26 cellular contexts compared by ENCODE assay signal in the genomic region with DNA sequence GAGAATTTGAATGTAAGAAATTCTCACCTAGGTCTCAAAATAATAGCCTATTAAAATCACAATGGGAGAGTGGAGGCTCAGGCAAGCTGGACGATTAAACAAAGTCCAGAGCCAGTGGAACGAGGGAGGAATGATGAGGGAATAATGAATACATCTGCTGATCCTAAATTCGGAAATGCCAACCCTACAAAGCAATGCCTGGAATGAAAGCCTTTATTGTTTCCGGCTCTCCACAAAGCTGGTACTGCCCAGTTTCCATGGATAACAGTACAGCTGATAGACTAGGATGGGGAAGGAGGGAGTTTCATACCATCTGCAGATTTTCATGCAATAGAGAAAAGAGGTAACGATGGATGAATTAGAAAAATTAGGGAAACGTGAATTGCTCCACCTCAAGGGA.
"Had no signal": no experiment of that assay in that cellular context is flagged by ENCODE, and none has a peak within 500 bp of the region (broad histone marks: within the 10 kb centered on the region; RNA-seq: fewer than 3 reads in every experiment).

No MANE protein-coding gene starts in this region.

- H3K4me3 ChIP-seq: esophagus muscularis mucosa, sigmoid colon, smooth muscle cell, thyroid gland, upper lobe of left lung had no signal

- ATAC-seq: activated CD4-positive, alpha-beta T cell treated with anti-CD3 and anti-CD28 coated beads for 36 hours; activated T-cell treated with anti-CD3 and anti-CD28 coated beads, Interleukin-2, amount 50 U/mL, for 72 hours; foreskin keratinocyte; left cardiac atrium; left ventricle myocardium superior; natural killer cell; stimulated activated memory B cell treated with anti-CD40 and anti-IgM and Interleukin-4, amounts not matched to agents 10 μg/mL and 1 μg/mL and 100 μg/mL, for 72 hours; stimulated activated naive CD8-positive, alpha-beta T cell treated with anti-CD3 and anti-CD28 coated beads, Interleukin-15, amount 100 ng/mL, for 72 hours had no signal

- H3K4me2 ChIP-seq: smooth muscle cell had no signal

- DNase-seq: activated CD4-positive, alpha-beta T cell treated with anti-CD3 and anti-CD28 coated beads for 36 hours; activated CD4-positive, CD25-positive, alpha-beta regulatory T cell; activated effector memory CD4-positive, alpha-beta T cell treated with Interleukin-2 at 50 U/mL for 16 hours; activated naive CD4-positive, alpha-beta T cell treated with anti-CD3 and anti-CD28 coated beads, Interleukin-2, amount 50 U/mL, for 16 hours; activated T-cell treated with anti-CD3 and anti-CD28 coated beads for 4 hours; activated T-cell treated with anti-CD3 and anti-CD28 coated beads, Interleukin-2, amount 50 U/mL, for 72 hours; amniotic stem cell; central memory CD4-positive, alpha-beta T cell; left cardiac atrium; left ventricle myocardium superior; natural killer cell; retina; sigmoid colon; stimulated activated CD4-positive, alpha-beta T cell treated with anti-CD3 and anti-CD28 coated beads, Interleukin-1b, Interleukin-23, amount 100 ng/mL, for 48 hours; stimulated activated CD4-positive, alpha-beta T cell treated with anti-CD3 and anti-CD28 coated beads, Interleukin-4, amount 100 ng/mL, for 4 hours; stimulated activated CD8-positive, alpha-beta memory T cell treated with anti-CD3 and anti-CD28 coated beads, Interleukin-4, amount 100 ng/mL, for 48 hours; stimulated activated naive CD8-positive, alpha-beta T cell treated with anti-CD3 and anti-CD28 coated beads, Interleukin-15, amount 100 ng/mL, for 72 hours; thyroid gland; upper lobe of left lung had no signal

- H3K4me1 ChIP-seq: esophagus muscularis mucosa, foreskin keratinocyte, sigmoid colon, thyroid gland, upper lobe of left lung had no signal

- H3K27ac ChIP-seq: foreskin keratinocyte, neutrophil, thyroid gland, upper lobe of left lung had no signal

- H3K27me3 ChIP-seq: esophagus muscularis mucosa, foreskin keratinocyte, neutrophil, sigmoid colon, thyroid gland, upper lobe of left lung had no signal

- H3K36me3 ChIP-seq: esophagus muscularis mucosa, neutrophil, sigmoid colon, thyroid gland, upper lobe of left lung had no signal

- FAIRE-seq: astrocyte, keratinocyte had no signal

- H3K9me3 ChIP-seq: neutrophil, sigmoid colon, thyroid gland, upper lobe of left lung had no signal
